ENCODE assay signal across 1 cellular context in genomic region chr1:197170538-197170937, GRCh38.
TF ChIP-seq lines count a peak whose summit lies in the region.

No MANE protein-coding gene starts in this region.

TF ChIP-seq in K562, 482 proteins besides CTCF, POLR2A, EP300 and RAD21 (continued from another document):
- TF ChIP-seq, protein P1, sequence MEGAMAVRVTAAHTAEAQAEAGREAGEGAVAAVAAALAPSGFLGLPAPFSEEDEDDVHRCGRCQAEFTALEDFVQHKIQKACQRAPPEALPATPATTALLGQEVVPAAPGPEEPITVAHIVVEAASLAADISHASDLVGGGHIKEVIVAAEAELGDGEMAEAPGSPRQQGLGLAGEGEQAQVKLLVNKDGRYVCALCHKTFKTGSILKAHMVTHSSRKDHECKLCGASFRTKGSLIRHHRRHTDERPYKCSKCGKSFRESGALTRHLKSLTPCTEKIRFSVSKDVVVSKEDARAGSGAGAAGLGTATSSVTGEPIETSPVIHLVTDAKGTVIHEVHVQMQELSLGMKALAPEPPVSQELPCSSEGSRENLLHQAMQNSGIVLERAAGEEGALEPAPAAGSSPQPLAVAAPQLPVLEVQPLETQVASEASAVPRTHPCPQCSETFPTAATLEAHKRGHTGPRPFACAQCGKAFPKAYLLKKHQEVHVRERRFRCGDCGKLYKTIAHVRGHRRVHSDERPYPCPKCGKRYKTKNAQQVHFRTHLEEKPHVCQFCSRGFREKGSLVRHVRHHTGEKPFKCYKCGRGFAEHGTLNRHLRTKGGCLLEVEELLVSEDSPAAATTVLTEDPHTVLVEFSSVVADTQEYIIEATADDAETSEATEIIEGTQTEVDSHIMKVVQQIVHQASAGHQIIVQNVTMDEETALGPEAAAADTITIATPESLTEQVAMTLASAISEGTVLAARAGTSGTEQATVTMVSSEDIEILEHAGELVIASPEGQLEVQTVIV (CRISPR knock-in tag; IDR thresholded peaks at IDR 0.05; ENCODE audit: borderline replicate concordance), result no peak
- no peak for TF ChIP-seq ZNF316 (IDR thresholded peaks at IDR 0.05)
- no peak for TF ChIP-seq ZFP91 (CRISPR knock-in tag; IDR thresholded peaks at IDR 0.05)
- no peak for TF ChIP-seq ZNF224 (CRISPR knock-in tag; IDR thresholded peaks at IDR 0.05)
- TF ChIP-seq SRSF1 (IDR thresholded peaks at IDR 0.05; ENCODE audit: low read depth, low read length), result no peak
- no peak for TF ChIP-seq CTBP1 (IDR thresholded peaks at IDR 0.05; ENCODE audit: borderline replicate concordance)
- no peak for TF ChIP-seq KDM4B (IDR thresholded peaks at IDR 0.05; ENCODE audit: borderline replicate concordance in 2 of 2, low read depth in 1 of 2)
- no peak for TF ChIP-seq ZNF24 (IDR thresholded peaks at IDR 0.05)
- no peak for TF ChIP-seq NONO (IDR thresholded peaks at IDR 0.05; ENCODE audit: low read depth in 2 of 2, low read length in 1 of 2)
- TF ChIP-seq CCNT2 (IDR thresholded peaks at IDR 0.05; ENCODE audit: borderline replicate concordance, extremely low read depth, insufficient read length, low read depth, low read length), result no peak
- TF ChIP-seq TCF7L2 (IDR thresholded peaks at IDR 0.05; ENCODE audit: low read depth, low read length), result no peak
- TF ChIP-seq HDGF (IDR thresholded peaks at IDR 0.05), result no peak
